8 cellular contexts compared by ENCODE assay signal in genomic region chr17:75632863-75633483, GRCh38. TPM values are rescaled to one million over a fixed set of nuclear protein-coding genes. Genes with fewer than 3 reads are reported as not detected.
A peak's percentile ranks its signal among the peaks of the same experiment; 100 is the strongest.
DNase-seq lines count a peak whose midpoint lies in the region; ATAC-seq and TF ChIP-seq lines count a peak whose summit lies in the region.

Gene SMIM5 (plus strand): TSS chr17:75633434. CDS start chr17:75640202, 6,768 bp downstream.

- no peaks in the 10 kb centered on the region for H3K36me3 Mint-ChIP-seq in natural killer cell treated with Interleukin-12 subunit alpha and Interleukin-12 subunit beta and Interleukin-15 and Interleukin-18, amount 100 ng/mL, for 72 hours

- no peaks in the 10 kb centered on the region for H4K20me1 ChIP-seq in DOHH2 (ENCODE audit: control insufficient read depth, insufficient read depth, low read depth, low read length)

- H3F3A ChIP-seq in DOHH2 (ENCODE audit: control insufficient read depth, insufficient read depth), result no peaks in the 10 kb centered on the region

- TF ChIP-seq CTCF in DOHH2 (IDR thresholded peaks at IDR 0.05; ENCODE audit: low read depth, low read length, poor library complexity, severe bottlenecking), result peak; percentile 91
- peak; percentile 82 for TF ChIP-seq CTCF in RWPE2 (IDR thresholded peaks at IDR 0.05; ENCODE audit: poor library complexity, severe bottlenecking)

- peak within 1 kb of the TSS; percentile 37 for H3K4me2 ChIP-seq in DOHH2 (ENCODE audit: low read length)

- no peak within 1 kb of the TSS for H3K4me3 Mint-ChIP-seq in natural killer cell treated with Interleukin-12 subunit alpha and Interleukin-12 subunit beta and Interleukin-15 and Interleukin-18, amount 100 ng/mL, for 72 hours

- no peaks in the 10 kb centered on the region for H3K27me3 Mint-ChIP-seq in natural killer cell treated with Interleukin-12 subunit alpha and Interleukin-12 subunit beta and Interleukin-15 and Interleukin-18, amount 100 ng/mL, for 72 hours

- no peak within 1 kb of the TSS for H3K27ac Mint-ChIP-seq in natural killer cell treated with Interleukin-12 subunit alpha and Interleukin-12 subunit beta and Interleukin-15 and Interleukin-18, amount 100 ng/mL, for 72 hours

- H3K4me1 ChIP-seq in DOHH2 (ENCODE audit: control insufficient read depth, low read length) (peaks cover 21% of the 10 kb centered on the region), RWPE2 (ENCODE audit: insufficient read depth, poor library complexity, severe bottlenecking) (peaks cover 3% of the 10 kb centered on the region)

- no peaks in the 10 kb centered on the region for H3K9me2 ChIP-seq in DOHH2 (replicated peaks; ENCODE audit: control insufficient read depth, low read length)

- H3K27ac ChIP-seq in DOHH2 (ENCODE audit: low read depth, low read length) (no peak within 1 kb of the TSS), RWPE2 (ENCODE audit: poor library complexity, severe bottlenecking) (peak within 1 kb of the TSS; percentile 34)

- H3K36me3 ChIP-seq in DOHH2 (ENCODE audit: control insufficient read depth, low read length) (peaks cover 54% of the 10 kb centered on the region), RWPE2 (ENCODE audit: low read depth) (peaks cover 13% of the 10 kb centered on the region; the same call in 1 of the 2 replicates)

- ATAC-seq in RWPE2 (ENCODE audit: low read depth) (peak; percentile 68), GM21515 (IDR thresholded peaks at IDR 0.05; ENCODE audit: unreplicated experiment) (no peak)
- ATAC-seq in natural killer cell treated with Interleukin-12 subunit alpha and Interleukin-12 subunit beta and Interleukin-15 and Interleukin-18, amount 100 ng/mL, for 72 hours, result peak; percentile 77 to 78

- no peaks in the 10 kb centered on the region for H3K9me3 ChIP-seq in DOHH2 (ENCODE audit: control insufficient read depth, insufficient read depth, low read length)
- no peaks in the 10 kb centered on the region for H3K9me3 ChIP-seq in RWPE2 (ENCODE audit: severe bottlenecking)

- no peak within 1 kb of the TSS for H3K4me3 ChIP-seq in DOHH2 (ENCODE audit: low read length)
- H3K4me3 ChIP-seq in RWPE2 (ENCODE audit: severe bottlenecking), result no peak within 1 kb of the TSS

- H3K4me1 Mint-ChIP-seq in natural killer cell treated with Interleukin-12 subunit alpha and Interleukin-12 subunit beta and Interleukin-15 and Interleukin-18, amount 100 ng/mL, for 72 hours (ENCODE audit: low read depth in 2 of 2), result peaks cover 0 to 3% of the 10 kb centered on the region in 2 donors

- no peaks in the 10 kb centered on the region; the same call in 1 of the 2 replicates for H3K79me2 ChIP-seq in DOHH2 (ENCODE audit: control insufficient read depth, low read length)

- DNase-seq in HS-5 (ENCODE audit: low read depth), result peak; percentile 52
- DNase-seq in RWPE2 (ENCODE audit: low spot score), result no peak
- DNase-seq in activated T-helper 9 cell treated with anti-CD3 and anti-CD28 coated beads, Interleukin-2, amount 50 U/mL, for 16 hours (ENCODE audit: low read depth), result peak; percentile 72
- DNase-seq in fibroblast of peridontal ligament (ENCODE audit: extremely low read depth), result peak; percentile 86
- DNase-seq in natural killer cell treated with Interleukin-12 subunit alpha and Interleukin-12 subunit beta and Interleukin-15 and Interleukin-18, amount 100 ng/mL, for 72 hours (ENCODE audit: low spot score), result peak; percentile 84
- peak; percentile 53 to 55 for DNase-seq in stimulated activated CD8-positive, alpha-beta memory T cell treated with anti-CD3 and anti-CD28 coated beads, Interleukin-7, amount 100 ng/mL, for 48 hours (ENCODE audit: extremely low read depth in 1 of 2, low read depth in 1 of 2)

- H3K9me3 Mint-ChIP-seq in natural killer cell treated with Interleukin-12 subunit alpha and Interleukin-12 subunit beta and Interleukin-15 and Interleukin-18, amount 100 ng/mL, for 72 hours, result no peaks in the 10 kb centered on the region

- H3K27me3 ChIP-seq in DOHH2 (ENCODE audit: control insufficient read depth, low read length) (no peaks in the 10 kb centered on the region), RWPE2 (ENCODE audit: insufficient read depth, poor library complexity, severe bottlenecking) (no peaks in the 10 kb centered on the region)

RNA-seq across cellular contexts. Expression of gene SMIM5, which starts in this region (rescaled TPM):
- total RNA-seq in natural killer cell treated with Interleukin-12 subunit alpha and Interleukin-12 subunit beta and Interleukin-15 and Interleukin-18, amount 100 ng/mL, for 72 hours, result under 1 TPM; 0.29 to 0.36 TPM

Comparison
In these comparisons a context has a peak if more than half of its experiments do, and no peak if none do; other contexts are left out.
1. Peak in DNase-seq and ATAC-seq in natural killer cell treated with Interleukin-12 subunit alpha and Interleukin-12 subunit beta and Interleukin-15 and Interleukin-18, amount 100 ng/mL, for 72 hours; RNA of the gene not detected or under 1 TPM.